ENCODE assay signal across 8 cellular contexts in genomic region chr6:72622094-72622540, GRCh38. TPM values are rescaled to one million over a fixed set of nuclear protein-coding genes. Genes with fewer than 3 reads are reported as not detected.
A peak's percentile ranks its signal among the peaks of the same experiment; 100 is the strongest.
DNase-seq lines count a peak whose midpoint lies in the region; TF ChIP-seq lines count a peak whose summit lies in the region.

No MANE protein-coding gene starts in this region.

- H3F3A ChIP-seq in SU-DHL-6 (ENCODE audit: insufficient read depth) = peaks cover 44% of the 10 kb centered on the region

- H4K20me1 ChIP-seq in SU-DHL-6 (ENCODE audit: low read depth, low read length) = no peaks in the 10 kb centered on the region; the same call in 1 of the 2 replicates

- CTCF ChIA-PET in CD8-positive, alpha-beta memory T cell (lab: Charles Lee) = interaction anchor here (1.4 to 2.1 kb wide), 2 partner anchors 9 to 211 kb away, joined by 3 to 6 read pairs; no protein-coding TSS in a partner anchor

- peak overlapping the region; percentile 78 for H3K4me3 ChIP-seq in CD8-positive, alpha-beta memory T cell (ENCODE audit: low read length)
- H3K4me3 ChIP-seq in HUES6 (ENCODE audit: low read depth, low read length) (peak overlapping the region; percentile 80), SU-DHL-6 (ENCODE audit: insufficient read depth, low read length, poor library complexity, severe bottlenecking) (peak overlapping the region; percentile 96), iPS-18a (ENCODE audit: low read length) (peak overlapping the region; percentile 74)

- no peaks in the 10 kb centered on the region for H3K9me2 ChIP-seq in SU-DHL-6 (replicated peaks; ENCODE audit: insufficient read depth, low read length)

- no peak overlapping the region for H3K27ac Mint-ChIP-seq in CD8-positive, alpha-beta memory T cell

- H2AFZ ChIP-seq in SU-DHL-6 (ENCODE audit: low read depth, low read length, severe bottlenecking) = peak overlapping the region; percentile 98

- DNase-seq in CD8-positive, alpha-beta memory T cell = peak; percentile 34 to 68 (median 49)
- DNase-seq in GM20000 (ENCODE audit: low spot score) (peak; percentile 72), kidney glomerular epithelial cell (lab: John Stamatoyannopoulos, UW) (no peak)
- peak; percentile 58 for DNase-seq in stimulated activated CD4-positive, alpha-beta T cell treated with anti-CD3 and anti-CD28 coated beads, Interleukin-12 subunit alpha, Interleukin-12 subunit beta, amount 100 ng/mL, for 4 hours

- peaks cover 29 to 56% (median 50%) of the 10 kb centered on the region in 3 donors for H3K4me1 Mint-ChIP-seq in CD8-positive, alpha-beta memory T cell

- H3K9me3 Mint-ChIP-seq in CD8-positive, alpha-beta memory T cell = no peaks in the 10 kb centered on the region

- H3K9ac ChIP-seq in HUES6 (ENCODE audit: low read length) = peak overlapping the region; percentile 40
- peak overlapping the region; percentile 98 for H3K9ac ChIP-seq in SU-DHL-6 (ENCODE audit: low read length)
- H3K9ac ChIP-seq in iPS-18a (ENCODE audit: low read length) = no peak overlapping the region

- H3K36me3 Mint-ChIP-seq in CD8-positive, alpha-beta memory T cell = peaks cover 0 to 3% (median 3%) of the 10 kb centered on the region in 3 donors

- H3K9me3 ChIP-seq in CD8-positive, alpha-beta memory T cell (ENCODE audit: low read length) = no peaks in the 10 kb centered on the region
- H3K9me3 ChIP-seq in HUES6 (ENCODE audit: control insufficient read depth, insufficient read depth, low read depth, low read length) (no peaks in the 10 kb centered on the region), SU-DHL-6 (ENCODE audit: insufficient read depth, low read length) (no peaks in the 10 kb centered on the region), iPS-18a (ENCODE audit: control insufficient read depth, low read depth, low read length) (no peaks in the 10 kb centered on the region)

- no peaks in the 10 kb centered on the region for H3K36me3 ChIP-seq in CD8-positive, alpha-beta memory T cell (ENCODE audit: insufficient read depth, low read length)
- no peaks in the 10 kb centered on the region for H3K36me3 ChIP-seq in HUES6 (ENCODE audit: control insufficient read depth, insufficient read depth, low read length)
- H3K36me3 ChIP-seq in SU-DHL-6 (ENCODE audit: low read length) = peaks cover 7% of the 10 kb centered on the region; the same call in 1 of the 2 replicates
- H3K36me3 ChIP-seq in iPS-18a (ENCODE audit: control insufficient read depth, low read depth, low read length) = no peaks in the 10 kb centered on the region

- POLR2A ChIA-PET in CD8-positive, alpha-beta memory T cell (lab: Charles Lee) = no interaction called here

- H3K27me3 Mint-ChIP-seq in CD8-positive, alpha-beta memory T cell = peaks cover 0 to 2% of the 10 kb centered on the region in 2 donors

- H3K4me2 ChIP-seq in SU-DHL-6 (ENCODE audit: low read depth, low read length, poor library complexity, severe bottlenecking) = peak overlapping the region; percentile 97

- peak overlapping the region; percentile 21 for H3K27ac ChIP-seq in CD8-positive, alpha-beta memory T cell (ENCODE audit: low read depth, low read length)
- H3K27ac ChIP-seq in HUES6 (ENCODE audit: low read depth, low read length) (no peak overlapping the region), SU-DHL-6 (ENCODE audit: low read depth, low read length) (peak overlapping the region; percentile 99), angular gyrus (ENCODE audit: low read depth, low read length) (peak overlapping the region; percentile 27), iPS-18a (ENCODE audit: low read length) (no peak overlapping the region)

- H3K4me3 Mint-ChIP-seq in CD8-positive, alpha-beta memory T cell = peak overlapping the region; percentile 90 to 97 (median 93)

- no peak for TF ChIP-seq CTCF in GM20000 (IDR thresholded peaks at IDR 0.05; ENCODE audit: extremely low read depth, missing control alignments)
- peak; percentile 19 for TF ChIP-seq CTCF in SU-DHL-6 (IDR thresholded peaks at IDR 0.05; ENCODE audit: insufficient read depth, low read length, poor library complexity, severe bottlenecking)

- no peaks in the 10 kb centered on the region for H3K27me3 ChIP-seq in CD8-positive, alpha-beta memory T cell (ENCODE audit: insufficient read depth, low read length, poor library complexity, severe bottlenecking)
- peaks cover 73% of the 10 kb centered on the region for H3K27me3 ChIP-seq in HUES6 (ENCODE audit: control insufficient read depth, insufficient read depth, low read length)
- no peaks in the 10 kb centered on the region for H3K27me3 ChIP-seq in SU-DHL-6 (ENCODE audit: low read length)
- H3K27me3 ChIP-seq in iPS-18a (ENCODE audit: control insufficient read depth, insufficient read depth, low read length) = peaks cover 60% of the 10 kb centered on the region

- H3K4me1 ChIP-seq in CD8-positive, alpha-beta memory T cell (ENCODE audit: insufficient read depth, low read length) = peaks cover 22% of the 10 kb centered on the region
- peaks cover 20% of the 10 kb centered on the region for H3K4me1 ChIP-seq in HUES6 (ENCODE audit: control insufficient read depth, insufficient read depth, low read length)
- peaks cover 3% of the 10 kb centered on the region for H3K4me1 ChIP-seq in iPS-18a (ENCODE audit: control insufficient read depth, low read depth, low read length)

- H3K79me2 ChIP-seq in SU-DHL-6 (ENCODE audit: insufficient read depth, low read length) = peaks cover 40% of the 10 kb centered on the region

RNA-seq across cellular contexts. Expression of gene KCNQ5, which starts 0.3 kb away (rescaled TPM):
- 1 to 10 TPM; 7.9 to 8.5 TPM for total RNA-seq in CD8-positive, alpha-beta memory T cell
- 0.85 TPM for polyA plus RNA-seq in CD8-positive, alpha-beta memory T cell

Comparison
In these comparisons a context has a peak if more than half of its experiments do, and no peak if none do; other contexts are left out.
1. H3K27ac ChIP-seq: peak in CD8-positive, alpha-beta memory T cell (single experiment), SU-DHL-6 (single experiment) and angular gyrus (single experiment); none in HUES6 (single experiment) and iPS-18a (single experiment).
2. Peak in every context shown above with its lines, with median percentiles within 50 percentile points of each other: H3K4me3 ChIP-seq.